ENCODE assay signal across 8 cellular contexts in the genomic region with DNA sequence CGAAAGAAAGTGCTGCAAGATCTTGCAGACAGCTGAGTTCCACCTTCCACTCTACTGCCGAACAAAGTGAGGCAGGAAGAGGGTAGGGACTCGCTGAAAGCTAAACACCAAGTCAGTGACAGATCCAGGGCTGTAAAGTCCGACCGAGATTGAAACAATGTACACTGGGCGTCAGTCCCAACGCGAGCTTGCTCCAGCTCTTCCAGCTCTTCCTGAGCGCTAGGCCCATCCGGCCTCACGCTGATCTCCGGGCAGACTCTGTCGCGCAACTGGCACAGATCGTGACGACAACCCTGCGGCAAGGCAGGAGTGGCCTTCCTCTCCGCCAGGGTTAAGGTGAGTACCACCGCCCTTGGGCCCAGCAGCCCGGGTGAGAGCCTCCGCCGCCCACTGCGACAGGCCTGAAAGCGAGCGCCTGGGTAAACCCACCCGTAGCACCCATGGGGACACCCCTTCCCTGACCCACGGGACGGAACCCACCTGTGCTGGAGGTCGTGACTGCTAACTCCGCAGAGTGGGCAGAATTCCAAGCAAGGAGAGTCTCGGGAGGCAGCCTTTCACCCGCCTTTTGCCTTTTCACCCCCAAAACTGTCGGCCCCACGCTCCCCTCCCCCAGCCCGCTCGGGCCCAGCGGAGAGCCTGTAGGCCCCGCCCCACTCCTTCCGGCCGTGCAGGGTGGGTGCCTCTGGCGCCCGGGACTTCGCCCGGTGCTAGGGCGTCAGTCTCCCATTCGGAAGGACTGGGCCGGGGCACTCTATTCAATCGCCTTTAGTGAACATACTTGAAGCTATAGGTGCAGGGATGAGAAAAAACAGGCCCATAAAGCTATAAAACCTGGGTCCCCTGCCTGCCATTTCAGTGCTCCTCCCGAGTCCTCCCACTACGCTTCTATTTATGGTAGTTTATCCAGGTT. TPM values are rescaled to one million over a fixed set of nuclear protein-coding genes. Genes with fewer than 3 reads are reported as not detected.
DNase-seq lines count a peak whose midpoint lies in the region; ATAC-seq and TF ChIP-seq lines count a peak whose summit lies in the region.

A gene (plus strand): TSS at position 275 of the 913 bp plus-strand sequence.
A gene with protein sequence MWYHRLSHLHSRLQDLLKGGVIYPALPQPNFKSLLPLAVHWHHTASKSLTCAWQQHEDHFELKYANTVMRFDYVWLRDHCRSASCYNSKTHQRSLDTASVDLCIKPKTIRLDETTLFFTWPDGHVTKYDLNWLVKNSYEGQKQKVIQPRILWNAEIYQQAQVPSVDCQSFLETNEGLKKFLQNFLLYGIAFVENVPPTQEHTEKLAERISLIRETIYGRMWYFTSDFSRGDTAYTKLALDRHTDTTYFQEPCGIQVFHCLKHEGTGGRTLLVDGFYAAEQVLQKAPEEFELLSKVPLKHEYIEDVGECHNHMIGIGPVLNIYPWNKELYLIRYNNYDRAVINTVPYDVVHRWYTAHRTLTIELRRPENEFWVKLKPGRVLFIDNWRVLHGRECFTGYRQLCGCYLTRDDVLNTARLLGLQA (minus strand): TSS at position 641 of the 913 bp plus-strand sequence. CDS start 67,676 bp downstream, outside the sequence.

- no peaks in the 10 kb centered on the region for H3K27me3 Mint-ChIP-seq in activated CD4-positive, alpha-beta T cell treated with anti-CD3 and anti-CD28 coated beads, Interleukin-2, amount 10 ng/mL, durations not matched to agents 24 days and 14 days

- H3K27ac ChIP-seq in coronary artery = peak within 1 kb of the TSS; percentile 82 to 88

- H3K4me3 Mint-ChIP-seq in activated CD4-positive, alpha-beta T cell treated with anti-CD3 and anti-CD28 coated beads, Interleukin-2, amount 10 ng/mL, durations not matched to agents 24 days and 14 days = peak within 1 kb of the TSS; percentile 92

- peak; percentile 53 for ATAC-seq in GM18870 (IDR thresholded peaks at IDR 0.05; ENCODE audit: unreplicated experiment)
- ATAC-seq in HG03097 (IDR thresholded peaks at IDR 0.05; ENCODE audit: low FRiP score, unreplicated experiment) = peak; percentile 82

- in situ Hi-C loops in ACHN (cut with HindIII; ENCODE audit: low pct_ligation_motif_present, low pct_unique_long_range_greater_than_20kb, low sequenced_read_pairs) = no loop called here

- H3K4me1 Mint-ChIP-seq in activated CD4-positive, alpha-beta T cell treated with anti-CD3 and anti-CD28 coated beads, Interleukin-2, amount 10 ng/mL, durations not matched to agents 24 days and 14 days = peaks cover 12% of the 10 kb centered on the region

- intact Hi-C loops in activated CD4-positive, alpha-beta T cell treated with anti-CD3 and anti-CD28 coated beads, Interleukin-2, amount 10 ng/mL, durations not matched to agents 24 days and 14 days (cut with micrococcal nuclease) = loop anchor here (2.0 kb wide), 1 partner anchor 396 kb away; a partner anchor contains a TSS

- H3K9me3 Mint-ChIP-seq in activated CD4-positive, alpha-beta T cell treated with anti-CD3 and anti-CD28 coated beads, Interleukin-2, amount 10 ng/mL, durations not matched to agents 24 days and 14 days = no peaks in the 10 kb centered on the region

- H3K36me3 Mint-ChIP-seq in activated CD4-positive, alpha-beta T cell treated with anti-CD3 and anti-CD28 coated beads, Interleukin-2, amount 10 ng/mL, durations not matched to agents 24 days and 14 days (ENCODE audit: low read depth) = peaks cover 10% of the 10 kb centered on the region

- no peak for TF ChIP-seq CTCF in coronary artery (IDR thresholded peaks at IDR 0.05)

- H3K27ac Mint-ChIP-seq in activated CD4-positive, alpha-beta T cell treated with anti-CD3 and anti-CD28 coated beads, Interleukin-2, amount 10 ng/mL, durations not matched to agents 24 days and 14 days = peak within 1 kb of the TSS; percentile 92

- peak; percentile 43 for DNase-seq in ACHN
- peak; percentile 62 for DNase-seq in NCI-H345 (lab: John Stamatoyannopoulos, UW)
- DNase-seq in activated CD4-positive, alpha-beta T cell treated with anti-CD3 and anti-CD28 coated beads, Interleukin-2, amount 10 ng/mL, durations not matched to agents 24 days and 14 days = peak; percentile 88
- DNase-seq in coronary artery (ENCODE audit: low spot score) = peak; percentile 76
- peak; percentile 83 for DNase-seq in left kidney (ENCODE audit: low read depth, low spot score)
- DNase-seq in stimulated activated CD4-positive, alpha-beta T cell treated with anti-CD3 and anti-CD28 coated beads, Interleukin-1b, Interleukin-23, amount 100 ng/mL, for 24 hours (ENCODE audit: low read depth in 4 of 4, low spot score in 1 of 4) = peak; percentile 19 to 60 (median 37)

- peak within 1 kb of the TSS; percentile 81 for H3K4me3 ChIP-seq in coronary artery

RNA-seq across cellular contexts. Expression of the first gene that starts in this region (rescaled TPM):
- 0.16 and 0.21 TPM in 2 replicates for total RNA-seq in activated CD4-positive, alpha-beta T cell treated with anti-CD3 and anti-CD28 coated beads, Interleukin-2, amount 10 ng/mL, durations not matched to agents 24 days and 14 days

RNA-seq across cellular contexts. Expression of the second gene that starts in this region (rescaled TPM):
- total RNA-seq in activated CD4-positive, alpha-beta T cell treated with anti-CD3 and anti-CD28 coated beads, Interleukin-2, amount 10 ng/mL, durations not matched to agents 24 days and 14 days = 7.1 and 9.0 TPM in 2 replicates

Comparison
In these comparisons a context has a peak if more than half of its experiments do, and no peak if none do; other contexts are left out.
1. Peak in every context shown above with its lines: DNase-seq, ATAC-seq, H3K4me3 ChIP-seq and H3K27ac ChIP-seq.
2. DNase-seq: peak in every context shown above with its lines; median percentile 88 in activated CD4-positive, alpha-beta T cell treated with anti-CD3 and anti-CD28 coated beads, Interleukin-2, amount 10 ng/mL, durations not matched to agents 24 days and 14 days; 83 in left kidney; 76 in coronary artery; 62 in NCI-H345; 43 in ACHN; 37 in stimulated activated CD4-positive, alpha-beta T cell treated with anti-CD3 and anti-CD28 coated beads, Interleukin-1b, Interleukin-23, amount 100 ng/mL, for 24 hours.